In the genomic region with DNA sequence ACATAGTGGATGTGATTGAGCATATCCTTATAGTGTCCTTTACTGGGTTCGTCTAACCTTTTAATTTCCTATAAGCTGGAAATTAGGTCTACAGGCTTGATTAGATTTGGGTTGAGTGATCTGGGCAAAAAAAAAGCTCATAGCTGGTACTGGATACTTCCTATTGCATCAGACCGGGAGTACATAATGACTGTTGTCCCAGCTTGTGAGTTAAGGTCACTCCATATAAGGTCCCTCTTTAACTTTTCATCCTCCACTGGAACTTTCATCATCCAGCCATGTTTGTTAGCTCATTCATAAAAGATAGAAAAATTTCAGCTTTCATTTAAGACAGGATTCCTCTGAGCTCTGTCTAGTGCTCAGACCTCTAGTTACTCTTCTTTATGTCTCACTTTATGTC, we compare ENCODE assay signal across 2 cellular contexts.
TF ChIP-seq lines count a peak whose summit lies in the region.

No MANE protein-coding gene starts in this region.

TF ChIP-seq in GM23338, 12 proteins besides CTCF, POLR2A, EP300 and RAD21:
- TF ChIP-seq, protein P1, sequence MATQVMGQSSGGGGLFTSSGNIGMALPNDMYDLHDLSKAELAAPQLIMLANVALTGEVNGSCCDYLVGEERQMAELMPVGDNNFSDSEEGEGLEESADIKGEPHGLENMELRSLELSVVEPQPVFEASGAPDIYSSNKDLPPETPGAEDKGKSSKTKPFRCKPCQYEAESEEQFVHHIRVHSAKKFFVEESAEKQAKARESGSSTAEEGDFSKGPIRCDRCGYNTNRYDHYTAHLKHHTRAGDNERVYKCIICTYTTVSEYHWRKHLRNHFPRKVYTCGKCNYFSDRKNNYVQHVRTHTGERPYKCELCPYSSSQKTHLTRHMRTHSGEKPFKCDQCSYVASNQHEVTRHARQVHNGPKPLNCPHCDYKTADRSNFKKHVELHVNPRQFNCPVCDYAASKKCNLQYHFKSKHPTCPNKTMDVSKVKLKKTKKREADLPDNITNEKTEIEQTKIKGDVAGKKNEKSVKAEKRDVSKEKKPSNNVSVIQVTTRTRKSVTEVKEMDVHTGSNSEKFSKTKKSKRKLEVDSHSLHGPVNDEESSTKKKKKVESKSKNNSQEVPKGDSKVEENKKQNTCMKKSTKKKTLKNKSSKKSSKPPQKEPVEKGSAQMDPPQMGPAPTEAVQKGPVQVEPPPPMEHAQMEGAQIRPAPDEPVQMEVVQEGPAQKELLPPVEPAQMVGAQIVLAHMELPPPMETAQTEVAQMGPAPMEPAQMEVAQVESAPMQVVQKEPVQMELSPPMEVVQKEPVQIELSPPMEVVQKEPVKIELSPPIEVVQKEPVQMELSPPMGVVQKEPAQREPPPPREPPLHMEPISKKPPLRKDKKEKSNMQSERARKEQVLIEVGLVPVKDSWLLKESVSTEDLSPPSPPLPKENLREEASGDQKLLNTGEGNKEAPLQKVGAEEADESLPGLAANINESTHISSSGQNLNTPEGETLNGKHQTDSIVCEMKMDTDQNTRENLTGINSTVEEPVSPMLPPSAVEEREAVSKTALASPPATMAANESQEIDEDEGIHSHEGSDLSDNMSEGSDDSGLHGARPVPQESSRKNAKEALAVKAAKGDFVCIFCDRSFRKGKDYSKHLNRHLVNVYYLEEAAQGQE (IDR thresholded peaks at IDR 0.05; ENCODE audit: unreplicated experiment) = no peak
- TF ChIP-seq JUNB (IDR thresholded peaks at IDR 0.05; ENCODE audit: unreplicated experiment) = no peak
- TF ChIP-seq EZH2phosphoT487 (IDR thresholded peaks at IDR 0.05; ENCODE audit: unreplicated experiment) = no peak
- TF ChIP-seq POLR2AphosphoS5 (IDR thresholded peaks at IDR 0.05; ENCODE audit: low read depth) = no peak
- TF ChIP-seq ZNF114 (CRISPR knock-in tag; IDR thresholded peaks at IDR 0.05) = no peak
- TF ChIP-seq, protein P2, sequence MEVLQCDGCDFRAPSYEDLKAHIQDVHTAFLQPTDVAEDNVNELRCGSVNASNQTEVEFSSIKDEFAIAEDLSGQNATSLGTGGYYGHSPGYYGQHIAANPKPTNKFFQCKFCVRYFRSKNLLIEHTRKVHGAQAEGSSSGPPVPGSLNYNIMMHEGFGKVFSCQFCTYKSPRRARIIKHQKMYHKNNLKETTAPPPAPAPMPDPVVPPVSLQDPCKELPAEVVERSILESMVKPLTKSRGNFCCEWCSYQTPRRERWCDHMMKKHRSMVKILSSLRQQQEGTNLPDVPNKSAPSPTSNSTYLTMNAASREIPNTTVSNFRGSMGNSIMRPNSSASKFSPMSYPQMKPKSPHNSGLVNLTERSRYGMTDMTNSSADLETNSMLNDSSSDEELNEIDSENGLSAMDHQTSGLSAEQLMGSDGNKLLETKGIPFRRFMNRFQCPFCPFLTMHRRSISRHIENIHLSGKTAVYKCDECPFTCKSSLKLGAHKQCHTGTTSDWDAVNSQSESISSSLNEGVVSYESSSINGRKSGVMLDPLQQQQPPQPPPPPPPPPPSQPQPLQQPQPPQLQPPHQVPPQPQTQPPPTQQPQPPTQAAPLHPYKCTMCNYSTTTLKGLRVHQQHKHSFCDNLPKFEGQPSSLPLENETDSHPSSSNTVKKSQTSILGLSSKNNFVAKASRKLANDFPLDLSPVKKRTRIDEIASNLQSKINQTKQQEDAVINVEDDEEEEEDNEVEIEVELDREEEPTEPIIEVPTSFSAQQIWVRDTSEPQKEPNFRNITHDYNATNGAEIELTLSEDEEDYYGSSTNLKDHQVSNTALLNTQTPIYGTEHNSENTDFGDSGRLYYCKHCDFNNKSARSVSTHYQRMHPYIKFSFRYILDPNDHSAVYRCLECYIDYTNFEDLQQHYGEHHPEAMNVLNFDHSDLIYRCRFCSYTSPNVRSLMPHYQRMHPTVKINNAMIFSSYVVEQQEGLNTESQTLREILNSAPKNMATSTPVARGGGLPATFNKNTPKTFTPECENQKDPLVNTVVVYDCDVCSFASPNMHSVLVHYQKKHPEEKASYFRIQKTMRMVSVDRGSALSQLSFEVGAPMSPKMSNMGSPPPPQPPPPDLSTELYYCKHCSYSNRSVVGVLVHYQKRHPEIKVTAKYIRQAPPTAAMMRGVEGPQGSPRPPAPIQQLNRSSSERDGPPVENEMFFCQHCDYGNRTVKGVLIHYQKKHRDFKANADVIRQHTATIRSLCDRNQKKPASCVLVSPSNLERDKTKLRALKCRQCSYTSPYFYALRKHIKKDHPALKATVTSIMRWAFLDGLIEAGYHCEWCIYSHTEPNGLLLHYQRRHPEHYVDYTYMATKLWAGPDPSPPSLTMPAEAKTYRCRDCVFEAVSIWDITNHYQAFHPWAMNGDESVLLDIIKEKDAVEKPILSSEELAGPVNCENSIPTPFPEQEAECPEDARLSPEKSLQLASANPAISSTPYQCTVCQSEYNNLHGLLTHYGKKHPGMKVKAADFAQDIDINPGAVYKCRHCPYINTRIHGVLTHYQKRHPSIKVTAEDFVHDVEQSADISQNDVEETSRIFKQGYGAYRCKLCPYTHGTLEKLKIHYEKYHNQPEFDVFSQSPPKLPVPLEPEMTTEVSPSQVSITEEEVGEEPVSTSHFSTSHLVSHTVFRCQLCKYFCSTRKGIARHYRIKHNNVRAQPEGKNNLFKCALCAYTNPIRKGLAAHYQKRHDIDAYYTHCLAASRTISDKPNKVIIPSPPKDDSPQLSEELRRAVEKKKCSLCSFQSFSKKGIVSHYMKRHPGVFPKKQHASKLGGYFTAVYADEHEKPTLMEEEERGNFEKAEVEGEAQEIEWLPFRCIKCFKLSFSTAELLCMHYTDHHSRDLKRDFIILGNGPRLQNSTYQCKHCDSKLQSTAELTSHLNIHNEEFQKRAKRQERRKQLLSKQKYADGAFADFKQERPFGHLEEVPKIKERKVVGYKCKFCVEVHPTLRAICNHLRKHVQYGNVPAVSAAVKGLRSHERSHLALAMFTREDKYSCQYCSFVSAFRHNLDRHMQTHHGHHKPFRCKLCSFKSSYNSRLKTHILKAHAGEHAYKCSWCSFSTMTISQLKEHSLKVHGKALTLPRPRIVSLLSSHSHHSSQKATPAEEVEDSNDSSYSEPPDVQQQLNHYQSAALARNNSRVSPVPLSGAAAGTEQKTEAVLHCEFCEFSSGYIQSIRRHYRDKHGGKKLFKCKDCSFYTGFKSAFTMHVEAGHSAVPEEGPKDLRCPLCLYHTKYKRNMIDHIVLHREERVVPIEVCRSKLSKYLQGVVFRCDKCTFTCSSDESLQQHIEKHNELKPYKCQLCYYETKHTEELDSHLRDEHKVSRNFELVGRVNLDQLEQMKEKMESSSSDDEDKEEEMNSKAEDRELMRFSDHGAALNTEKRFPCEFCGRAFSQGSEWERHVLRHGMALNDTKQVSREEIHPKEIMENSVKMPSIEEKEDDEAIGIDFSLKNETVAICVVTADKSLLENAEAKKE (CRISPR knock-in tag; IDR thresholded peaks at IDR 0.05) = no peak

TF ChIP-seq in IMR-90, 13 proteins besides CTCF, POLR2A, EP300 and RAD21:
- TF ChIP-seq MAFK (IDR thresholded peaks at IDR 0.05; ENCODE audit: low read depth, low read length) (no peak), CEBPB (IDR thresholded peaks at IDR 0.05; ENCODE audit: low read depth, low read length) (peak; percentile 85), NFE2L2 (IDR thresholded peaks at IDR 0.05; ENCODE audit: low read depth, low read length) (no peak)
TF ChIP-seq in IMR-90: peak in this region for 1.
